In the genomic region with DNA sequence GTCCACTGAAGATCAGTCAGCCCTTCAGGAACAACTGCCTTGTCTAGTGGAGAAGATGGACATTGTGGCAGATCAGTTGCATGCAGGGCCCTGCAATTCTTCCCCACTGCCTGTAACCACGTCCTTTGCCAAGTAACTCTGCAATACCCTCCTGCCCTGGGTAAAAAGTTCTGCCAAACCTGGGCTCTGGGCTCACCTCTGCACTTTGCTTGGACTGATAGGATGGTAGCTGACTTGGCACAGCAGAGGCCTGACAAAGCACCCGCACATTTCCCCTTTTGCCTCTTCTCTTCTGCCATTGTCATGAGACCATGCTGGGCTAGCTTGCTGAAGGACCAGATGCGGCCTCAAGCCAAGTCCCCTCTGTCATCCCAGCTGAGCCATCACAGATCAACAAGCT, we compare ENCODE assay signal across 20 cellular contexts.
"Had no signal": no experiment of that assay in that cellular context is flagged by ENCODE, and none has a peak within 500 bp of the region (broad histone marks: within the 10 kb centered on the region; RNA-seq: fewer than 3 reads in every experiment).

No MANE protein-coding gene starts in this region.

- H3K27me3 ChIP-seq: breast epithelium, Peyer's patch had no signal

- H3K4me1 ChIP-seq: breast epithelium, Peyer's patch had no signal

- H3K27ac ChIP-seq: breast epithelium, Peyer's patch, RWPE1 had no signal

- ATAC-seq: activated T-cell treated with anti-CD3 and anti-CD28 coated beads, Interleukin-2, amount 50 U/mL, for 4 hours; T-helper 17 cell; WTC11 had no signal

- DNase-seq: activated CD4-positive, alpha-beta memory T cell treated with anti-CD3 and anti-CD28 coated beads for 36 hours; activated CD4-positive, alpha-beta T cell treated with anti-CD3 and anti-CD28 coated beads, Interleukin-2, amount 10 ng/mL, durations not matched to agents 7 days and 5 days; activated CD8-positive, alpha-beta memory T cell treated with anti-CD3 and anti-CD28 coated beads for 24 hours; activated gamma-delta T cell treated with Interleukin-2 at 50 U/mL for 16 hours; activated T-cell treated with anti-CD3 and anti-CD28 coated beads, Interleukin-2, amount 50 U/mL, for 4 hours; Kasumi-1; KBM-7; NCI-H1048; NCI-H146; NCI-H187 treated with DMSO at 0.1 percent for 48 hours; NCI-H2081 treated with DMSO at 0.1 percent for 48 hours; NCI-H446; NCI-H524; SIG-M5; T-helper 17 cell; T-helper 9 cell had no signal

- H3K9me3 ChIP-seq: breast epithelium, Peyer's patch had no signal

- H3K4me3 ChIP-seq: breast epithelium, Peyer's patch had no signal

- H3K36me3 ChIP-seq: breast epithelium, Peyer's patch had no signal
